In genomic region chr7:154928136-154929005, GRCh38 we compare ENCODE assay signal across 8 cellular contexts.
A peak's percentile ranks its signal among the peaks of the same experiment; 100 is the strongest.
DNase-seq lines count a peak whose midpoint lies in the region; ATAC-seq, FAIRE-seq and TF ChIP-seq lines count a peak whose summit lies in the region.

No MANE protein-coding gene starts in this region.

- no peak overlapping the region for H3K4me3 Mint-ChIP-seq in astrocyte (ENCODE audit: unreplicated experiment)

- ATAC-seq in GM21737 (IDR thresholded peaks at IDR 0.05; ENCODE audit: unreplicated experiment): peak; percentile 78

- H3K27me3 ChIP-seq in SJSA1 (replicated peaks) (no peaks in the 10 kb centered on the region), astrocyte (ENCODE audit: insufficient read depth, low read length) (peaks cover 3% of the 10 kb centered on the region)

- peak overlapping the region; percentile 44 for H3K4me3 ChIP-seq in SJSA1
- peak overlapping the region; percentile 46 for H3K4me3 ChIP-seq in astrocyte (ENCODE audit: insufficient read depth, low read depth, low read length)
- H3K4me3 ChIP-seq in skin epidermis: peak overlapping the region; percentile 36 to 71 (median 63)

- H3K4me1 Mint-ChIP-seq in astrocyte (ENCODE audit: low read depth, unreplicated experiment): peaks cover 8% of the 10 kb centered on the region

- H3K36me3 Mint-ChIP-seq in astrocyte (ENCODE audit: low read depth, unreplicated experiment): no peaks in the 10 kb centered on the region

- no peak overlapping the region for H3K27ac Mint-ChIP-seq in astrocyte (ENCODE audit: unreplicated experiment)

- peak overlapping the region; percentile 81 for H3K4me2 ChIP-seq in astrocyte (ENCODE audit: low read length)

- H3K9ac ChIP-seq in astrocyte (ENCODE audit: low read length): peak overlapping the region; percentile 46

- no peaks in the 10 kb centered on the region for H3K36me3 ChIP-seq in SJSA1
- H3K36me3 ChIP-seq in astrocyte (ENCODE audit: insufficient read depth, low read length): no peaks in the 10 kb centered on the region

- in situ Hi-C loops in KBM-7 (cut with MboI; ENCODE audit: low pct_unique_long_range_greater_than_20kb, low sequenced_read_pairs): loop anchor here (25.0 kb wide), 1 partner anchor 834 kb away; no protein-coding TSS in a partner anchor

- no peaks in the 10 kb centered on the region for H3K79me2 ChIP-seq in astrocyte (ENCODE audit: insufficient read depth, low read length)

- H3K4me1 ChIP-seq in SJSA1 (replicated peaks): peaks cover 10% of the 10 kb centered on the region
- no peaks in the 10 kb centered on the region for H3K4me1 ChIP-seq in astrocyte (ENCODE audit: insufficient read depth, low read length)

- DNase-seq in GM04503 (ENCODE audit: low read depth) (peak; percentile 93), KBM-7 (peak; percentile 97), SJSA1 (ENCODE audit: low read depth in 1 of 2, low spot score in 2 of 2) (peak in 1 of 2 experiments; percentile 94), astrocyte (ENCODE audit: low read depth) (peak; percentile 72), hepatic stellate cell (ENCODE audit: low spot score) (peak; percentile 70), mesenteric fat pad (ENCODE audit: low spot score) (no peak)

- H4K20me1 ChIP-seq in astrocyte (ENCODE audit: insufficient read depth, low read length): no peaks in the 10 kb centered on the region

- TF ChIP-seq CTCF in astrocyte (IDR thresholded peaks at IDR 0.05; ENCODE audit: insufficient read depth, low read depth, low read length): no peak

- peak; percentile 64 for FAIRE-seq in astrocyte (lab: Jason Lieb, UNC)

- H3K27ac ChIP-seq in SJSA1 (peak overlapping the region; percentile 33), astrocyte (ENCODE audit: low read depth, low read length) (no peak overlapping the region), skin epidermis (peak overlapping the region; percentile 15 to 94 (median 81))

- no peaks in the 10 kb centered on the region for H3K9me3 Mint-ChIP-seq in astrocyte (ENCODE audit: unreplicated experiment)

- peaks cover 23% of the 10 kb centered on the region for H3K27me3 Mint-ChIP-seq in astrocyte (ENCODE audit: low read depth, unreplicated experiment)

- H3K9me3 ChIP-seq in SJSA1 (replicated peaks) (no peaks in the 10 kb centered on the region), astrocyte (ENCODE audit: insufficient read depth, low read depth, low read length) (peaks cover under 1% of the 10 kb centered on the region)

- peak overlapping the region; percentile 77 for H2AFZ ChIP-seq in astrocyte (ENCODE audit: low read depth, low read length)
